In the genomic region with DNA sequence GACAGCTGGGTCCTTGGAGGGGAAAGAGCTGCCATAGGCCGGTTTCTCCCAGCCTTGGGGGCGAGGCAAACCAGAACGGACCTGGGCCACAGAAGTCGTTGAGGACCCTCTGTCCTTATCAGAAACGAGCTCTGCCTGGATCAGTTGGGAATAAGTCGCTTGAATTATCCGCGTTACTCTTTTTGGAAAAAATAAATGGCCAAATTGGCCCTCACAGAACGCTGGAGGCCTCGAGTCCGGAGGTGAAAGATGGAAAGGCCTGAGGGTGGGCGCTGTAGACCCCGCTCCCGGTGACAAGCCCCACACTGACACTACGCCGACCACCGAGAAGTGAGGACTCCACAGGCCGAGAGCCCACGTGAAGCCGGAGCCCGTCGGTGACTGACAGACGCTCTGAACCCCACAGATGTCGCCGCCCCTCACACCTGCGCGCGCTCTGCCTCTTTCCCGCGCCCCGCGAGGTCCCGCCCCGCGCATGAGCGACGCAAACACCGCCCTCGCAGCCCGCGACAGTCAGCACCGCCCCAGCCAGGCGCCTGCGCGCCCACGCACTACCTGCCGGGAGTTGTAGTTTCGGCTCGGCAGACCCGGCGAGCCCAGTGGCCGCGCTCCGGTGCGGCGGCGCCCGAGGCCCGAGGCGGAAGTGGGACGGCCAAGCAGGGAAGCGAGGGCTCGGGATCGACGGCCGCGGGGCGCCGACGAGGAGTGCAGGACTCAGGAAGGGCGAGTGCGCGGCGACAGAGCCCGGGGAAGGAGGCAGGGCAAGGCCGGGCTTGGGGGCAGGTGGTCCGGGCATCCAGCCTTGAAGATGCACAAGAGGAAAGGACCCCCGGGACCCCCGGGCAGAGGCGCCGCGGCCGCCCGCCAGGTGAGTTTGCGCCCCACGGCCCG, we compare ENCODE assay signal across 1 cellular context.
TF ChIP-seq lines count a peak whose summit lies in the region.

A gene (minus strand): TSS at position 484 of the 891 bp plus-strand sequence. CDS start 1,225 bp downstream, outside the sequence.
A gene (plus strand): TSS at position 568 of the 891 bp plus-strand sequence. CDS start 241 bp downstream, at position 809.

TF ChIP-seq in WTC11, 78 proteins besides CTCF, POLR2A, EP300 and RAD21 (continued from another document):
- TF ChIP-seq HMGA2 (CRISPR knock-in tag; IDR thresholded peaks at IDR 0.05) (no peak), ZNF263 (CRISPR knock-in tag; IDR thresholded peaks at IDR 0.05; ENCODE audit: low read depth) (peak; percentile 27; the same call in 1 of the 2 replicates), FOXJ3 (CRISPR knock-in tag; IDR thresholded peaks at IDR 0.05; ENCODE audit: borderline replicate concordance) (no peak), RORB (CRISPR knock-in tag; IDR thresholded peaks at IDR 0.05) (no peak), ESRRA (CRISPR knock-in tag; IDR thresholded peaks at IDR 0.05; ENCODE audit: borderline replicate concordance) (no peak; the same call in 1 of the 2 replicates), TEAD1 (CRISPR knock-in tag; IDR thresholded peaks at IDR 0.05) (peak; percentile 96), TCF7 (CRISPR knock-in tag; IDR thresholded peaks at IDR 0.05; ENCODE audit: low read depth) (0 out of 2 replicates have a peak, but pooled peaks have one; percentile 61), MYBL2 (CRISPR knock-in tag; IDR thresholded peaks at IDR 0.05) (peak; percentile 87), TP53 (CRISPR knock-in tag; IDR thresholded peaks at IDR 0.05) (peak; percentile 95), ELF4 (CRISPR knock-in tag; IDR thresholded peaks at IDR 0.05; ENCODE audit: low read depth) (0 out of 2 replicates have a peak, but pooled peaks have one; percentile 64), RELA (CRISPR knock-in tag; IDR thresholded peaks at IDR 0.05; ENCODE audit: borderline replicate concordance) (no peak), NR1H2 (CRISPR knock-in tag; IDR thresholded peaks at IDR 0.05) (no peak), ZNF317 (CRISPR knock-in tag; IDR thresholded peaks at IDR 0.05; ENCODE audit: borderline replicate concordance, low read depth) (0 out of 2 replicates have a peak, but pooled peaks have one; percentile 21), EMX1 (CRISPR knock-in tag; IDR thresholded peaks at IDR 0.05) (no peak), SOX15 (CRISPR knock-in tag; IDR thresholded peaks at IDR 0.05) (no peak)
- TF ChIP-seq, protein P1, sequence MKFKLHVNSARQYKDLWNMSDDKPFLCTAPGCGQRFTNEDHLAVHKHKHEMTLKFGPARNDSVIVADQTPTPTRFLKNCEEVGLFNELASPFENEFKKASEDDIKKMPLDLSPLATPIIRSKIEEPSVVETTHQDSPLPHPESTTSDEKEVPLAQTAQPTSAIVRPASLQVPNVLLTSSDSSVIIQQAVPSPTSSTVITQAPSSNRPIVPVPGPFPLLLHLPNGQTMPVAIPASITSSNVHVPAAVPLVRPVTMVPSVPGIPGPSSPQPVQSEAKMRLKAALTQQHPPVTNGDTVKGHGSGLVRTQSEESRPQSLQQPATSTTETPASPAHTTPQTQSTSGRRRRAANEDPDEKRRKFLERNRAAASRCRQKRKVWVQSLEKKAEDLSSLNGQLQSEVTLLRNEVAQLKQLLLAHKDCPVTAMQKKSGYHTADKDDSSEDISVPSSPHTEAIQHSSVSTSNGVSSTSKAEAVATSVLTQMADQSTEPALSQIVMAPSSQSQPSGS (CRISPR knock-in tag; IDR thresholded peaks at IDR 0.05; ENCODE audit: borderline replicate concordance, low read depth): no peak
- TF ChIP-seq, protein P2, sequence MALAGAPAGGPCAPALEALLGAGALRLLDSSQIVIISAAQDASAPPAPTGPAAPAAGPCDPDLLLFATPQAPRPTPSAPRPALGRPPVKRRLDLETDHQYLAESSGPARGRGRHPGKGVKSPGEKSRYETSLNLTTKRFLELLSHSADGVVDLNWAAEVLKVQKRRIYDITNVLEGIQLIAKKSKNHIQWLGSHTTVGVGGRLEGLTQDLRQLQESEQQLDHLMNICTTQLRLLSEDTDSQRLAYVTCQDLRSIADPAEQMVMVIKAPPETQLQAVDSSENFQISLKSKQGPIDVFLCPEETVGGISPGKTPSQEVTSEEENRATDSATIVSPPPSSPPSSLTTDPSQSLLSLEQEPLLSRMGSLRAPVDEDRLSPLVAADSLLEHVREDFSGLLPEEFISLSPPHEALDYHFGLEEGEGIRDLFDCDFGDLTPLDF (CRISPR knock-in tag; IDR thresholded peaks at IDR 0.05): peak; percentile 95
- TF ChIP-seq, protein P3, sequence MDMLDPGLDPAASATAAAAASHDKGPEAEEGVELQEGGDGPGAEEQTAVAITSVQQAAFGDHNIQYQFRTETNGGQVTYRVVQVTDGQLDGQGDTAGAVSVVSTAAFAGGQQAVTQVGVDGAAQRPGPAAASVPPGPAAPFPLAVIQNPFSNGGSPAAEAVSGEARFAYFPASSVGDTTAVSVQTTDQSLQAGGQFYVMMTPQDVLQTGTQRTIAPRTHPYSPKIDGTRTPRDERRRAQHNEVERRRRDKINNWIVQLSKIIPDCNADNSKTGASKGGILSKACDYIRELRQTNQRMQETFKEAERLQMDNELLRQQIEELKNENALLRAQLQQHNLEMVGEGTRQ (CRISPR knock-in tag; IDR thresholded peaks at IDR 0.05): peak; percentile 65; the same call in 1 of the 2 replicates
- TF ChIP-seq, protein P4, sequence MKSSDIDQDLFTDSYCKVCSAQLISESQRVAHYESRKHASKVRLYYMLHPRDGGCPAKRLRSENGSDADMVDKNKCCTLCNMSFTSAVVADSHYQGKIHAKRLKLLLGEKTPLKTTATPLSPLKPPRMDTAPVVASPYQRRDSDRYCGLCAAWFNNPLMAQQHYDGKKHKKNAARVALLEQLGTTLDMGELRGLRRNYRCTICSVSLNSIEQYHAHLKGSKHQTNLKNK (CRISPR knock-in tag; IDR thresholded peaks at IDR 0.05): no peak
- TF ChIP-seq, protein P5, sequence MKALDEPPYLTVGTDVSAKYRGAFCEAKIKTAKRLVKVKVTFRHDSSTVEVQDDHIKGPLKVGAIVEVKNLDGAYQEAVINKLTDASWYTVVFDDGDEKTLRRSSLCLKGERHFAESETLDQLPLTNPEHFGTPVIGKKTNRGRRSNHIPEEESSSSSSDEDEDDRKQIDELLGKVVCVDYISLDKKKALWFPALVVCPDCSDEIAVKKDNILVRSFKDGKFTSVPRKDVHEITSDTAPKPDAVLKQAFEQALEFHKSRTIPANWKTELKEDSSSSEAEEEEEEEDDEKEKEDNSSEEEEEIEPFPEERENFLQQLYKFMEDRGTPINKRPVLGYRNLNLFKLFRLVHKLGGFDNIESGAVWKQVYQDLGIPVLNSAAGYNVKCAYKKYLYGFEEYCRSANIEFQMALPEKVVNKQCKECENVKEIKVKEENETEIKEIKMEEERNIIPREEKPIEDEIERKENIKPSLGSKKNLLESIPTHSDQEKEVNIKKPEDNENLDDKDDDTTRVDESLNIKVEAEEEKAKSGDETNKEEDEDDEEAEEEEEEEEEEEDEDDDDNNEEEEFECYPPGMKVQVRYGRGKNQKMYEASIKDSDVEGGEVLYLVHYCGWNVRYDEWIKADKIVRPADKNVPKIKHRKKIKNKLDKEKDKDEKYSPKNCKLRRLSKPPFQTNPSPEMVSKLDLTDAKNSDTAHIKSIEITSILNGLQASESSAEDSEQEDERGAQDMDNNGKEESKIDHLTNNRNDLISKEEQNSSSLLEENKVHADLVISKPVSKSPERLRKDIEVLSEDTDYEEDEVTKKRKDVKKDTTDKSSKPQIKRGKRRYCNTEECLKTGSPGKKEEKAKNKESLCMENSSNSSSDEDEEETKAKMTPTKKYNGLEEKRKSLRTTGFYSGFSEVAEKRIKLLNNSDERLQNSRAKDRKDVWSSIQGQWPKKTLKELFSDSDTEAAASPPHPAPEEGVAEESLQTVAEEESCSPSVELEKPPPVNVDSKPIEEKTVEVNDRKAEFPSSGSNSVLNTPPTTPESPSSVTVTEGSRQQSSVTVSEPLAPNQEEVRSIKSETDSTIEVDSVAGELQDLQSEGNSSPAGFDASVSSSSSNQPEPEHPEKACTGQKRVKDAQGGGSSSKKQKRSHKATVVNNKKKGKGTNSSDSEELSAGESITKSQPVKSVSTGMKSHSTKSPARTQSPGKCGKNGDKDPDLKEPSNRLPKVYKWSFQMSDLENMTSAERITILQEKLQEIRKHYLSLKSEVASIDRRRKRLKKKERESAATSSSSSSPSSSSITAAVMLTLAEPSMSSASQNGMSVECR (CRISPR knock-in tag; IDR thresholded peaks at IDR 0.05; ENCODE audit: borderline replicate concordance): peak; percentile 94
- TF ChIP-seq, protein P6, sequence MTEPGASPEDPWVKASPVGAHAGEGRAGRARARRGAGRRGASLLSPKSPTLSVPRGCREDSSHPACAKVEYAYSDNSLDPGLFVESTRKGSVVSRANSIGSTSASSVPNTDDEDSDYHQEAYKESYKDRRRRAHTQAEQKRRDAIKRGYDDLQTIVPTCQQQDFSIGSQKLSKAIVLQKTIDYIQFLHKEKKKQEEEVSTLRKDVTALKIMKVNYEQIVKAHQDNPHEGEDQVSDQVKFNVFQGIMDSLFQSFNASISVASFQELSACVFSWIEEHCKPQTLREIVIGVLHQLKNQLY (CRISPR knock-in tag; IDR thresholded peaks at IDR 0.05): peak; percentile 77; the same call in 1 of the 2 replicates
- TF ChIP-seq, protein P7, sequence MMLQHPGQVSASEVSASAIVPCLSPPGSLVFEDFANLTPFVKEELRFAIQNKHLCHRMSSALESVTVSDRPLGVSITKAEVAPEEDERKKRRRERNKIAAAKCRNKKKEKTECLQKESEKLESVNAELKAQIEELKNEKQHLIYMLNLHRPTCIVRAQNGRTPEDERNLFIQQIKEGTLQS (CRISPR knock-in tag; conservative IDR thresholded peaks at IDR 0.05): no peak
